Comparison of ENCODE assay signal across 1 cellular context in the genomic region with DNA sequence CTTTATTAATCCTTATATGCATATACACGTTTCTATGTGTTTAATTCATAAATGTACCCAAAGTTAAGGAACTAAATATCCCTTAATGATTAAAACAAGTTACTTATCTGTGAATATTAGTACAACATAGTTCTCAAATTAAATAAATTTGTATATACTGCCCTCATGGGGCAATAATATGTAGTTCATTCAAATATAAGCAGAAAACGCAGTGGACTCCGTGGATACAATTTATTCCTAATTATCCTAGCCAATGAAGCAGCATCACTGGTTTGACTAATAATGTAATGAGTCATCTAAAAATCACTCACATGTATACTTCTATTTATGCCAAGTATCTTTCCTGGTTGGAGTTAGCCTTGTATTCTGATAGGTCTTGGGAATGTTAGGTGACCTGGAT.
TF ChIP-seq lines count a peak whose summit lies in the region.

No MANE protein-coding gene starts in this region.

TF ChIP-seq in IMR-90, 13 proteins besides CTCF, POLR2A, EP300 and RAD21 (continued from another document):
- 0 out of 2 replicates have a peak, but pooled peaks have one; percentile 20 for TF ChIP-seq FOS (IDR thresholded peaks at IDR 0.05; ENCODE audit: low read depth, low read length)
